Comparison of ENCODE assay signal across 15 cellular contexts in the genomic region with DNA sequence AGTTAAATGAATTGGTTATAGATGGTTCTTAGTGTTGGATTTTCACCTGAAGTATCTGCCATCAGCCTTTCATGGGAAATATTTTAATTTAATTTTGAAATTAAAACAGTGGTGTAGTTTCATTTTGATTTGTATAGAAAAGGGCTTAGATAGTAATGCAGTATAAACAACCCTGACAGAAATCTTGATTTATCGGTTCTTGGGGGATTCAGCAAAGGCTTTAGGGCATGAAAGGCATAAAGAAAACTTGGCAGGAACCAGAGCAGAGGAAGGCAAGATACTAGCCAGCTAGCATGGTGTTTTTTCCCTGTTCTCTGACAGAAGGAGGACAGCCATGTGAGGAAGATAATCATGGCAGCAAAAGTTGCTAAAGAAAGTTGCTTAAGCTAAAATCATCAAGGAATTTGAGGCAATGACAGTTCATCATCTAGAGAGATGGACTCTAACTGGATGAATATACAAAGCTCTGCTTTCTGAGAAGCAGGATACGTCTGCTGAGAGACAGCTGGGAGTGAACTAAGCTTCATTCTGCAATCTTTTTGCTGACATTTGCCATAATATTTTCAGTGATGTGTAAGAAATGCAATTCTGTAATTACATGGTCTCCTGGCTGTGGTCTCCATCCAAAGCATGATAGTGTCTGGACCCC.
DNase-seq lines count a peak whose midpoint lies in the region; ATAC-seq and TF ChIP-seq lines count a peak whose summit lies in the region.
"Had no signal": no experiment of that assay in that cellular context is flagged by ENCODE, and none has a peak within 500 bp of the region (broad histone marks: within the 10 kb centered on the region; RNA-seq: fewer than 3 reads in every experiment).

No MANE protein-coding gene starts in this region.

- H3K9me3 Mint-ChIP-seq in MCF 10A (ENCODE audit: unreplicated experiment) = no peaks in the 10 kb centered on the region

- BruUV-seq in MCF 10A (replicated peaks; lab: Mats Ljungman, UMichigan) = no TSS peak

- intact Hi-C loops in MCF 10A (cut with micrococcal nuclease) = no loop called here
- intact Hi-C loops in Right ventricle myocardium superior (cut with DNase I) = no loop called here

- POLR2A ChIA-PET in MCF 10A (lab: Yijun Ruan, JAX) = no interaction called here

- H3K36me3 Mint-ChIP-seq in MCF 10A (ENCODE audit: insufficient read depth, unreplicated experiment) = no peaks in the 10 kb centered on the region

- H3K27me3 Mint-ChIP-seq in MCF 10A (ENCODE audit: insufficient read depth, unreplicated experiment) = no peaks in the 10 kb centered on the region

- CTCF ChIA-PET in MCF 10A (lab: Yijun Ruan, JAX) = interaction anchor here (0.6 kb wide), 1 partner anchor 271 kb away, joined by 4 read pairs; no protein-coding TSS in a partner anchor

- no peak overlapping the region for H3K27ac Mint-ChIP-seq in MCF 10A (ENCODE audit: low read depth, unreplicated experiment)

- H3K4me3 Mint-ChIP-seq in MCF 10A (ENCODE audit: unreplicated experiment) = no peak overlapping the region

- peak; percentile 23 for DNase-seq in NCI-H82 (lab: John Stamatoyannopoulos, UW)
- no peak for DNase-seq in NCI-H82 treated with DMSO at 0.1 percent for 48 hours (lab: John Stamatoyannopoulos, UW; ENCODE audit: unreplicated experiment)
- peak; percentile 20 for DNase-seq in RPMI7951 (ENCODE audit: low read depth)
- peak; percentile 8 for DNase-seq in iris pigment epithelial cell (ENCODE audit: low read depth)
- DNase-seq in MCF 10A (ENCODE audit: unreplicated experiment) = no peak
- no peak for DNase-seq in Right ventricle myocardium superior
- DNase-seq in ureter (ENCODE audit: low spot score) = no peak
- DNase-seq: C1 segment of cervical spinal cord, DMS79, GM23248, NCI-H1048, NCI-H2107, NCI-H510A had no signal

- no peak for TF ChIP-seq CTCF in MCF 10A (IDR thresholded peaks at IDR 0.05; ENCODE audit: unreplicated experiment)

- no peak for ATAC-seq in activated CD4-positive, CD25-positive, alpha-beta regulatory T cell treated with anti-CD3 and anti-CD28 coated beads, Interleukin-2, amount 50 U/mL, for 24 hours
- ATAC-seq in Right ventricle myocardium superior (ENCODE audit: poor library complexity) = no peak
- ATAC-seq: HCT116 had no signal

- no peaks in the 10 kb centered on the region for H3K4me1 Mint-ChIP-seq in MCF 10A (ENCODE audit: insufficient read depth, unreplicated experiment)

Comparison
In these comparisons a context has a peak if more than half of its experiments do, and no peak if none do; other contexts are left out.
1. DNase-seq: peak in NCI-H82 (single experiment), RPMI7951 (single experiment) and iris pigment epithelial cell (single experiment); none in NCI-H82 treated with DMSO at 0.1 percent for 48 hours (single experiment), MCF 10A (single experiment), Right ventricle myocardium superior (single experiment) and ureter (single experiment).